ENCODE assay signal across 29 cellular contexts in genomic region chr19:4037301-4037949, GRCh38.
"Had no signal": no experiment of that assay in that cellular context is flagged by ENCODE, and none has a peak within 500 bp of the region (broad histone marks: within the 10 kb centered on the region; RNA-seq: fewer than 3 reads in every experiment).

No MANE protein-coding gene starts in this region.

- DNase-seq: activated CD4-positive, alpha-beta T cell treated with anti-CD3 and anti-CD28 coated beads for 36 hours; activated CD4-positive, alpha-beta T cell treated with anti-CD3 and anti-CD28 coated beads, Interleukin-2, amount 10 ng/mL, durations not matched to agents 7 days and 5 days; activated CD4-positive, alpha-beta T cell treated with anti-CD3 and anti-CD28 coated beads, Interleukin-2, amount 50 U/mL, for 48 hours; activated CD8-positive, alpha-beta T cell treated with anti-CD3 and anti-CD28 coated beads, Interleukin-2, amount 10 ng/mL, durations not matched to agents 7 days and 5 days; activated gamma-delta T cell treated with Interleukin-2 at 50 U/mL for 16 hours; activated naive CD4-positive, alpha-beta T cell treated with anti-CD3 and anti-CD28 coated beads for 36 hours; activated T-cell treated with anti-CD3 and anti-CD28 coated beads, Interleukin-2, amount 50 U/mL, for 24 hours; amniotic stem cell; aorta; brain microvascular endothelial cell; Karpas-422; MG63; NCI-H1048; NCI-H1105 treated with DMSO at 0.1 percent for 48 hours; NCI-H1436; NCI-H1694; NCI-H1930; NCI-H345; NCI-H524 treated with DMSO at 0.1 percent for 48 hours; SHP77; SJCRH30 had no signal

- FAIRE-seq: TTC549 had no signal

- H3K27ac ChIP-seq: brain microvascular endothelial cell, cardiac muscle cell, SJCRH30, SK-N-MC had no signal

- H3K4me1 ChIP-seq: SJCRH30 had no signal

- H3K4me3 Mint-ChIP-seq: activated CD4-positive, alpha-beta T cell treated with anti-CD3 and anti-CD28 coated beads for 36 hours; activated CD4-positive, alpha-beta T cell treated with anti-CD3 and anti-CD28 coated beads, Interleukin-2, amount 10 ng/mL, durations not matched to agents 7 days and 5 days; activated CD8-positive, alpha-beta T cell treated with anti-CD3 and anti-CD28 coated beads, Interleukin-2, amount 10 ng/mL, durations not matched to agents 7 days and 5 days; activated naive CD4-positive, alpha-beta T cell treated with anti-CD3 and anti-CD28 coated beads for 36 hours; activated naive CD8-positive, alpha-beta T cell; activated T-cell treated with anti-CD3 and anti-CD28 coated beads, Interleukin-2, amount 50 U/mL, for 24 hours; central memory CD8-positive, alpha-beta T cell; WTC11 had no signal

- H3K9me3 ChIP-seq: MG63, SJCRH30 had no signal

- H3K27me3 ChIP-seq: brain microvascular endothelial cell, cardiac muscle cell, MG63, SJCRH30 had no signal

- H3K4me1 Mint-ChIP-seq: activated CD4-positive, alpha-beta T cell treated with anti-CD3 and anti-CD28 coated beads for 36 hours; activated CD4-positive, alpha-beta T cell treated with anti-CD3 and anti-CD28 coated beads, Interleukin-2, amount 10 ng/mL, durations not matched to agents 7 days and 5 days; central memory CD8-positive, alpha-beta T cell; WTC11 had no signal

- H3K9me3 Mint-ChIP-seq: activated CD4-positive, alpha-beta T cell treated with anti-CD3 and anti-CD28 coated beads, Interleukin-2, amount 10 ng/mL, durations not matched to agents 7 days and 5 days; activated naive CD4-positive, alpha-beta T cell treated with anti-CD3 and anti-CD28 coated beads for 36 hours; activated T-cell treated with anti-CD3 and anti-CD28 coated beads, Interleukin-2, amount 50 U/mL, for 24 hours; central memory CD8-positive, alpha-beta T cell; WTC11 had no signal

- ATAC-seq: activated CD4-positive, CD25-positive, alpha-beta regulatory T cell treated with anti-CD3 and anti-CD28 coated beads, Interleukin-2, amount 50 U/mL, for 24 hours; activated CD8-positive, alpha-beta T cell treated with anti-CD3 and anti-CD28 coated beads, Interleukin-2, amount 10 ng/mL, durations not matched to agents 7 days and 5 days; Panc1; WTC11 had no signal

- H3K36me3 Mint-ChIP-seq: activated naive CD8-positive, alpha-beta T cell had no signal

- H3K27me3 Mint-ChIP-seq: activated CD4-positive, alpha-beta T cell treated with anti-CD3 and anti-CD28 coated beads for 36 hours; activated CD4-positive, alpha-beta T cell treated with anti-CD3 and anti-CD28 coated beads, Interleukin-2, amount 10 ng/mL, durations not matched to agents 7 days and 5 days; activated naive CD8-positive, alpha-beta T cell; activated T-cell treated with anti-CD3 and anti-CD28 coated beads, Interleukin-2, amount 50 U/mL, for 24 hours; central memory CD8-positive, alpha-beta T cell had no signal

- H3K27ac Mint-ChIP-seq: activated CD4-positive, alpha-beta T cell treated with anti-CD3 and anti-CD28 coated beads for 36 hours; activated CD4-positive, alpha-beta T cell treated with anti-CD3 and anti-CD28 coated beads, Interleukin-2, amount 10 ng/mL, durations not matched to agents 7 days and 5 days; activated CD8-positive, alpha-beta T cell treated with anti-CD3 and anti-CD28 coated beads, Interleukin-2, amount 10 ng/mL, durations not matched to agents 7 days and 5 days; activated naive CD4-positive, alpha-beta T cell treated with anti-CD3 and anti-CD28 coated beads for 36 hours; activated naive CD8-positive, alpha-beta T cell; WTC11 had no signal

- H3K4me3 ChIP-seq: cardiac muscle cell, MG63, SJCRH30, SK-N-MC had no signal
